In the genomic region with DNA sequence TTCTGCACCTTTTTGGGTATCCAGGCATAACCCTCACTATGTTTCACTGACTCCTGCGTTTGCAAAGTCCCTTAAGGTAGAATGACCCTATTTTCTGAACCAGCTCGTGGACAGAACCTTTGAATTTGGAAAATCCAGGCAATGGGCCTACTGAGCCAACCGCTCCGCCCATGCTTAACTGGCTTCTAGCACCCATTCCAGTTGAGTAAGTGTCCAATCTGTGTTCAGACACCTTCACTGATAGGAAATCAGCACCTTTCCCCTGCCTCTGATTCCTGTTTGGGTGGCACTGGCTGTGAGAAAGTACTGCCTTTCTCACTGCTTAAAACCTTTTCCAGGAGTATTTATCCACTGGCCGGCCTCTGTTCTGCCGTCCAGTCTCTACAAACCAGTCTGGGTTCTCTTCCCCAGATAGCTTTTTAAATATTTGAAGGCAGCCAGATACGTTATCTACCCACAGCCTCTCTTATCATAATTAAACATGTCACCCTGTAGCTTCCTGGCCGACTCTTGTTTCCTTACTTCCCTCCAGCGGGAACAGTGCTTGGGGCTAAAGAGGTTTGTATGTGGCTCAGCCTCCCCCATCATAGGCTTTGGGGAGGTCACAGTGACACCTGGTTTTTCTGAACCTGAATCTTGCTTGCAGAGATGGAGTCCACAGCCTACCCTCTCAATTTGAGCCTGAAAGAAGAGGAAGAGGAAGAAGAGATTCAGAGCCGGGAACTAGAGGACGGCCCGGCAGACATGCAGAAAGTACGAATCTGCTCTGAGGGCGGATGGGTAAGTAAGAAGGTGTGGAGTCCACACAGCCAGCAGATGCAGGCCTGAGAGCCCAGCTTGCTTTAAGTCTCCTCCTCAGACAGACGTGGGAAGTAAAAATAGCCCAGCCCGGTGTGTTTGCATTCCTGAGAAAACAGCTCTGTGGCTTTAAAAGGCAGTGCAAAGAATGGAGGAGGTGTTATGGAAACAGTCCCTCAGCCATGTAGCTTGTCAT, we compare ENCODE assay signal across 8 cellular contexts. TPM values are rescaled to one million over a fixed set of nuclear protein-coding genes. Genes with fewer than 3 reads are reported as not detected.
DNase-seq lines count a peak whose midpoint lies in the region; ATAC-seq and TF ChIP-seq lines count a peak whose summit lies in the region.

No MANE protein-coding gene starts in this region.

- H3K4me3 ChIP-seq in A673 (ENCODE audit: low read depth, low read length, poor library complexity, severe bottlenecking) (peak overlapping the region; percentile 58), astrocyte of the cerebellum (ENCODE audit: low read depth, low read length) (peak overlapping the region; percentile 64)

- H3K9me3 ChIP-seq in A673 (ENCODE audit: low read depth, low read length, poor library complexity, severe bottlenecking): no peaks in the 10 kb centered on the region

- intact Hi-C loops in A673 (cut with micrococcal nuclease; ENCODE audit: unreplicated experiment): no loop called here

- DNase-seq in A673 (ENCODE audit: low spot score) (no peak), HuH-7 (ENCODE audit: low spot score) (peak; percentile 17), astrocyte of the cerebellum (ENCODE audit: low read depth) (no peak), iris pigment epithelial cell (ENCODE audit: low read depth) (peak; percentile 58), NCI-H1105 (lab: John Stamatoyannopoulos, UW) (no peak)
- no peak for DNase-seq in stimulated activated naive CD8-positive, alpha-beta T cell treated with anti-CD3 and anti-CD28 coated beads, Interleukin-15, amount 100 ng/mL, for 72 hours

- H3K27ac ChIP-seq in A673 (ENCODE audit: low read depth, low read length, poor library complexity, severe bottlenecking): peak overlapping the region; percentile 81

- peak overlapping the region; percentile 78 to 89 for H3K27ac Mint-ChIP-seq in stimulated activated naive CD8-positive, alpha-beta T cell treated with anti-CD3 and anti-CD28 coated beads, Interleukin-15, amount 100 ng/mL, for 72 hours

- H3K4me1 ChIP-seq in A673 (ENCODE audit: insufficient read depth, low read length, poor library complexity, severe bottlenecking): peaks cover 10% of the 10 kb centered on the region

- TSS peak; percentile 59 for BruUV-seq in A673 (replicated peaks; lab: Mats Ljungman, UMichigan)

- H3K36me3 ChIP-seq in A673 (ENCODE audit: insufficient read depth, low read length, poor library complexity, severe bottlenecking): peaks cover 51% of the 10 kb centered on the region

- no peaks in the 10 kb centered on the region for H3K27me3 Mint-ChIP-seq in stimulated activated naive CD8-positive, alpha-beta T cell treated with anti-CD3 and anti-CD28 coated beads, Interleukin-15, amount 100 ng/mL, for 72 hours

- in situ Hi-C loops in astrocyte of the cerebellum (cut with HindIII; ENCODE audit: low sequenced_read_pairs): no loop called here

- no peak for TF ChIP-seq CTCF in A673 (conservative IDR thresholded peaks at IDR 0.05; ENCODE audit: low read depth, low read length)
- TF ChIP-seq CTCF in astrocyte of the cerebellum (IDR thresholded peaks at IDR 0.05; ENCODE audit: low read depth, low read length, missing control alignments): no peak

- H3K4me3 Mint-ChIP-seq in stimulated activated naive CD8-positive, alpha-beta T cell treated with anti-CD3 and anti-CD28 coated beads, Interleukin-15, amount 100 ng/mL, for 72 hours: peak overlapping the region; percentile 82 to 83

- CTCF ChIA-PET in A673 (lab: Charles Lee): no interaction called here

- H3K4me1 Mint-ChIP-seq in stimulated activated naive CD8-positive, alpha-beta T cell treated with anti-CD3 and anti-CD28 coated beads, Interleukin-15, amount 100 ng/mL, for 72 hours: peaks cover 76% of the 10 kb centered on the region

- peaks cover 2% of the 10 kb centered on the region for H3K27me3 ChIP-seq in A673 (replicated peaks; ENCODE audit: insufficient read depth, low read depth, low read length, poor library complexity)

- ATAC-seq in stimulated activated naive CD8-positive, alpha-beta T cell treated with anti-CD3 and anti-CD28 coated beads, Interleukin-15, amount 100 ng/mL, for 72 hours: no peak
- ATAC-seq in HG02588 (IDR thresholded peaks at IDR 0.05; ENCODE audit: unreplicated experiment): no peak
- ATAC-seq in GM18519 (IDR thresholded peaks at IDR 0.05; ENCODE audit: low FRiP score, unreplicated experiment): no peak

- POLR2A ChIA-PET in A673 (lab: Charles Lee; ENCODE audit: low non-redundant PET): no interaction called here

- H3K9me3 Mint-ChIP-seq in stimulated activated naive CD8-positive, alpha-beta T cell treated with anti-CD3 and anti-CD28 coated beads, Interleukin-15, amount 100 ng/mL, for 72 hours: no peaks in the 10 kb centered on the region

RNA-seq across cellular contexts. Expression of a gene that starts 1.3 kb away (rescaled TPM):
- total RNA-seq in A673 (2021): 37.3 and 44.1 TPM in 2 replicates

RNA-seq across cellular contexts. Expression of a gene that starts 35.5 kb away (rescaled TPM):
- 15.2 and 17.8 TPM in 2 replicates for total RNA-seq in A673 (2021)

Comparison
In these comparisons a context has a peak if more than half of its experiments do, and no peak if none do; other contexts are left out.
1. DNase-seq: peak in HuH-7 (single experiment) and iris pigment epithelial cell (single experiment); none in A673 (single experiment), astrocyte of the cerebellum (single experiment), stimulated activated naive CD8-positive, alpha-beta T cell treated with anti-CD3 and anti-CD28 coated beads, Interleukin-15, amount 100 ng/mL, for 72 hours (0 of 2) and NCI-H1105 (single experiment).